Comparison of ENCODE assay signal across 17 cellular contexts in genomic region chr2:138455275-138455674, GRCh38. TPM values are rescaled to one million over a fixed set of nuclear protein-coding genes. Genes with fewer than 3 reads are reported as not detected.
DNase-seq lines count a peak whose midpoint lies in the region; ATAC-seq and TF ChIP-seq lines count a peak whose summit lies in the region.
"Had no signal": no experiment of that assay in that cellular context is flagged by ENCODE, and none has a peak within 500 bp of the region (broad histone marks: within the 10 kb centered on the region; RNA-seq: fewer than 3 reads in every experiment).

No MANE protein-coding gene starts in this region.

- intact Hi-C loops in right lobe of liver (cut with DNase I) = no loop called here

- H3K9me3 Mint-ChIP-seq in endodermal cell = peaks cover 10% of the 10 kb centered on the region

- peak; percentile 91 to 98 (median 93) for ATAC-seq in right lobe of liver
- ATAC-seq in GM21515 (IDR thresholded peaks at IDR 0.05; ENCODE audit: unreplicated experiment) = no peak
- ATAC-seq: HCT116 had no signal

- no peak overlapping the region for H3K4me3 ChIP-seq in endodermal cell (ENCODE audit: low read length)
- H3K4me3 ChIP-seq in right lobe of liver = no peak overlapping the region
- H3K4me3 ChIP-seq: GM23248 had no signal

- no peaks in the 10 kb centered on the region for H3K27me3 ChIP-seq in endodermal cell (ENCODE audit: control insufficient read depth, insufficient read depth, low read length, poor library complexity, severe bottlenecking)
- no peaks in the 10 kb centered on the region for H3K27me3 ChIP-seq in right lobe of liver

- TF ChIP-seq CTCF in endodermal cell (conservative IDR thresholded peaks at IDR 0.05) (no peak), right lobe of liver (IDR thresholded peaks at IDR 0.05) (no peak)

- WGBS in endodermal cell (ENCODE audit: insufficient coverage in 1 of 2, insufficient read length in 1 of 2), 2 experiments = 81% methylated on average over 2 of the region's 2 CpGs; no CpG with 5 or more reads in 1 of the 2 experiments
- 16% methylated on average over 2 of the region's 2 CpGs for WGBS in right lobe of liver (ENCODE audit: insufficient coverage, low coverage, low lambda C conversion rate, missing lambda C conversion rate)

- no peak overlapping the region for H3K4me3 Mint-ChIP-seq in endodermal cell
- H3K4me3 Mint-ChIP-seq: CD4-positive, alpha-beta T cell had no signal

- H3K9me3 ChIP-seq in endodermal cell (ENCODE audit: control insufficient read depth, low read length) (peaks cover 16% of the 10 kb centered on the region), right lobe of liver (peaks cover 0 to 2% (median 0%) of the 10 kb centered on the region in 4 donors)

- no peak overlapping the region for H3K9ac ChIP-seq in endodermal cell (ENCODE audit: extremely low read depth, low read length, poor library complexity, severe bottlenecking)
- H3K9ac ChIP-seq: GM23248 had no signal

- DNase-seq in NCI-H82 (lab: John Stamatoyannopoulos, UW) (peak; percentile 35), NCI-H82 treated with DMSO at 0.1 percent for 48 hours (lab: John Stamatoyannopoulos, UW; ENCODE audit: unreplicated experiment) (no peak), endodermal cell (no peak), right lobe of liver (no peak), SKM-1 treated with dmso at 0.1 percent for 144 hours (lab: John Stamatoyannopoulos, UW; ENCODE audit: unreplicated experiment) (no peak), mesenteric fat pad (ENCODE audit: low spot score) (no peak)
- DNase-seq: 8988T; C1 segment of cervical spinal cord; CD4-positive, alpha-beta T cell; DMS153; DMS79 treated with DMSO at 0.1 percent for 48 hours; EL; GM23248; IMR-90; KG1 had no signal

- H3K27ac ChIP-seq in endodermal cell (ENCODE audit: low read depth, low read length) (no peak overlapping the region), right lobe of liver (peak overlapping the region in 2 of 3 donors; percentile 45 to 64)
- H3K27ac ChIP-seq: GM23248 had no signal

- H3K4me1 ChIP-seq in endodermal cell (ENCODE audit: control insufficient read depth, insufficient read depth, low read length) (peaks cover 4% of the 10 kb centered on the region), right lobe of liver (peaks cover 0 to 12% (median 0%) of the 10 kb centered on the region in 4 donors)

- TF ChIP-seq POLR2A in right lobe of liver (IDR thresholded peaks at IDR 0.05) = no peak

- no peaks in the 10 kb centered on the region for H3K27me3 Mint-ChIP-seq in endodermal cell (ENCODE audit: insufficient read depth)
- H3K27me3 Mint-ChIP-seq: CD4-positive, alpha-beta T cell had no signal

- peaks cover 13% of the 10 kb centered on the region for H3K4me1 Mint-ChIP-seq in endodermal cell

- no peaks in the 10 kb centered on the region for H3K36me3 ChIP-seq in endodermal cell (ENCODE audit: control insufficient read depth, insufficient read depth, low read length)
- H3K36me3 ChIP-seq in right lobe of liver = no peaks in the 10 kb centered on the region

- peak overlapping the region; percentile 33 for H3K27ac Mint-ChIP-seq in endodermal cell
- H3K27ac Mint-ChIP-seq: CD4-positive, alpha-beta T cell had no signal

- H3K36me3 Mint-ChIP-seq in endodermal cell (ENCODE audit: low read depth) = peaks cover 1% of the 10 kb centered on the region

RNA-seq across cellular contexts. Expression of gene SPOPL, which starts 46.3 kb away (rescaled TPM):
- total RNA-seq in endodermal cell (10 to 100 TPM; 17.4 to 26.9 TPM), right lobe of liver (10 to 100 TPM; 10.6 to 14.8 (median 12.3) TPM), mesenteric fat pad (19.9 TPM)
- polyA plus RNA-seq in endodermal cell (2013, experiment 1 of 2) = 14.2 TPM
- 11.8 TPM for polyA plus RNA-seq in endodermal cell (2013, experiment 2 of 2)
